ENCODE assay signal across 9 cellular contexts in genomic region chr12:6632026-6632978, GRCh38. TPM values are rescaled to one million over a fixed set of nuclear protein-coding genes. Genes with fewer than 3 reads are reported as not detected.
DNase-seq lines count a peak whose midpoint lies in the region; ATAC-seq and TF ChIP-seq lines count a peak whose summit lies in the region.
"Had no signal": no experiment of that assay in that cellular context is flagged by ENCODE, and none has a peak within 500 bp of the region (broad histone marks: within the 10 kb centered on the region; RNA-seq: fewer than 3 reads in every experiment).

No MANE protein-coding gene starts in this region.

- peak; percentile 62 for ATAC-seq in GM21737 (IDR thresholded peaks at IDR 0.05; ENCODE audit: unreplicated experiment)
- ATAC-seq in activated T-cell treated with anti-CD3 and anti-CD28 coated beads, Interleukin-2, amount 50 U/mL, for 72 hours (replicated peaks in 1 of 2), result peak; percentile 52 to 62
- ATAC-seq in left lung, result peak; percentile 36

- TF ChIP-seq CTCF in left lung (IDR thresholded peaks at IDR 0.05), result no peak
- TF ChIP-seq CTCF in vagina (IDR thresholded peaks at IDR 0.05), result no peak

- peaks cover 0 to 15% of the 10 kb centered on the region in 2 donors for H3K4me1 ChIP-seq in left lung
- peaks cover 15% of the 10 kb centered on the region for H3K4me1 ChIP-seq in vagina

- no peaks in the 10 kb centered on the region for H3K36me3 Mint-ChIP-seq in activated T-cell treated with anti-CD3 and anti-CD28 coated beads, Interleukin-2, amount 50 U/mL, for 72 hours (ENCODE audit: insufficient read depth in 2 of 2)

- no peaks in the 10 kb centered on the region for H3K36me3 ChIP-seq in left lung
- no peaks in the 10 kb centered on the region for H3K36me3 ChIP-seq in vagina

- H3K27ac ChIP-seq in left lung (no peak overlapping the region), vagina (peak overlapping the region; percentile 8)
- H3K27ac ChIP-seq: 22Rv1 had no signal

- no peaks in the 10 kb centered on the region for H3K27me3 ChIP-seq in left lung
- H3K27me3 ChIP-seq in vagina, result no peaks in the 10 kb centered on the region

- H3K9me3 Mint-ChIP-seq in activated T-cell treated with anti-CD3 and anti-CD28 coated beads, Interleukin-2, amount 50 U/mL, for 72 hours, result no peaks in the 10 kb centered on the region

- peak overlapping the region; percentile 99 for H3K27ac Mint-ChIP-seq in activated T-cell treated with anti-CD3 and anti-CD28 coated beads, Interleukin-2, amount 50 U/mL, for 72 hours

- no peaks in the 10 kb centered on the region for H3K27me3 Mint-ChIP-seq in activated T-cell treated with anti-CD3 and anti-CD28 coated beads, Interleukin-2, amount 50 U/mL, for 72 hours (ENCODE audit: low read depth)

- H3K4me3 Mint-ChIP-seq in activated T-cell treated with anti-CD3 and anti-CD28 coated beads, Interleukin-2, amount 50 U/mL, for 72 hours, result peak overlapping the region; percentile 88 to 94

- H3K9me3 ChIP-seq in left lung (no peaks in the 10 kb centered on the region), vagina (no peaks in the 10 kb centered on the region)

- H3K4me3 ChIP-seq in left lung, result no peak overlapping the region
- no peak overlapping the region for H3K4me3 ChIP-seq in vagina

- no peak for TF ChIP-seq POLR2A in vagina (IDR thresholded peaks at IDR 0.05)

- DNase-seq in DMS 273 (lab: John Stamatoyannopoulos, UW; ENCODE audit: unreplicated experiment) (peak; percentile 57), DMS 273 treated with DMSO at 0.1 percent for 48 hours (lab: John Stamatoyannopoulos, UW) (no peak), NCI-H2171 treated with DMSO at 0.1 percent for 48 hours (lab: John Stamatoyannopoulos, UW) (peak; percentile 90), left lung (no peak), vagina (ENCODE audit: extremely low spot score in 2 of 2) (no peak), epidermal melanocyte (ENCODE audit: insufficient read length, low spot score) (no peak)
- DNase-seq in activated T-cell treated with anti-CD3 and anti-CD28 coated beads, Interleukin-2, amount 50 U/mL, for 72 hours, result peak; percentile 59 to 67

- intact Hi-C loops in left lung (cut with DNase I) (no loop called here), vagina (cut with DNase I) (no loop called here)

- peaks cover 70% of the 10 kb centered on the region for H3K4me1 Mint-ChIP-seq in activated T-cell treated with anti-CD3 and anti-CD28 coated beads, Interleukin-2, amount 50 U/mL, for 72 hours (ENCODE audit: low read depth)

RNA-seq across cellular contexts. Expression of gene LPAR5, which starts 3.5 kb away (rescaled TPM):
- 1 to 10 TPM; 4.1 to 8.9 TPM for total RNA-seq in activated T-cell treated with anti-CD3 and anti-CD28 coated beads, Interleukin-2, amount 50 U/mL, for 72 hours
- total RNA-seq in left lung, result 1 to 10 TPM; 1.5 to 2.0 TPM
- 7.4 TPM for total RNA-seq in vagina

RNA-seq across cellular contexts. Expression of gene ACRBP, which starts 14.9 kb away (rescaled TPM):
- total RNA-seq in activated T-cell treated with anti-CD3 and anti-CD28 coated beads, Interleukin-2, amount 50 U/mL, for 72 hours, result 1 to 10 TPM; 5.2 to 6.1 TPM
- total RNA-seq in left lung, result 1 to 10 TPM; 4.9 to 6.3 TPM
- 0.74 TPM for total RNA-seq in vagina

RNA-seq across cellular contexts. Expression of gene CHD4, which starts 25.1 kb away (rescaled TPM):
- total RNA-seq in activated T-cell treated with anti-CD3 and anti-CD28 coated beads, Interleukin-2, amount 50 U/mL, for 72 hours, result 100 to 1,000 TPM; 292 to 299 TPM
- total RNA-seq in left lung (100 to 1,000 TPM; 159 to 171 TPM), vagina (152 TPM)

RNA-seq across cellular contexts. Expression of gene ING4, which starts 30.6 kb away (rescaled TPM):
- 10 to 100 TPM; 27.6 to 28.0 TPM for total RNA-seq in activated T-cell treated with anti-CD3 and anti-CD28 coated beads, Interleukin-2, amount 50 U/mL, for 72 hours
- total RNA-seq in left lung (10 to 100 TPM; 23.1 to 38.0 TPM), vagina (45.7 TPM)

RNA-seq across cellular contexts. Expression of gene ZNF384, which starts 56.9 kb away (rescaled TPM):
- 10 to 100 TPM; 78.1 to 82.2 TPM for total RNA-seq in activated T-cell treated with anti-CD3 and anti-CD28 coated beads, Interleukin-2, amount 50 U/mL, for 72 hours
- total RNA-seq in left lung, result 10 to 100 TPM; 39.3 to 55.0 TPM
- 31.9 TPM for total RNA-seq in vagina

Comparison
In these comparisons a context has a peak if more than half of its experiments do, and no peak if none do; other contexts are left out.
1. DNase-seq: peak in DMS 273 (single experiment), NCI-H2171 treated with DMSO at 0.1 percent for 48 hours (single experiment) and activated T-cell treated with anti-CD3 and anti-CD28 coated beads, Interleukin-2, amount 50 U/mL, for 72 hours (2 of 2); none in DMS 273 treated with DMSO at 0.1 percent for 48 hours (single experiment), left lung (0 of 2), vagina (0 of 2) and epidermal melanocyte (single experiment).
2. Peak in every context shown above with its lines, with median percentiles within 50 percentile points of each other: ATAC-seq.